21 cellular contexts compared by ENCODE assay signal in genomic region chr18:79862562-79862961, GRCh38.
DNase-seq lines count a peak whose midpoint lies in the region; ATAC-seq and TF ChIP-seq lines count a peak whose summit lies in the region.
"Had no signal": no experiment of that assay in that cellular context is flagged by ENCODE, and none has a peak within 500 bp of the region (broad histone marks: within the 10 kb centered on the region; RNA-seq: fewer than 3 reads in every experiment).

No MANE protein-coding gene starts in this region.

- H3K4me1 ChIP-seq in osteoblast (ENCODE audit: insufficient read depth, low read length): peaks cover 3% of the 10 kb centered on the region
- H3K4me1 ChIP-seq: BE2C had no signal

- H3K9me3 Mint-ChIP-seq in activated T-cell treated with anti-CD3 and anti-CD28 coated beads, Interleukin-2, amount 50 U/mL, for 4 hours: peaks cover 5% of the 10 kb centered on the region

- H4K20me1 ChIP-seq in osteoblast (ENCODE audit: insufficient read depth, low read length): no peaks in the 10 kb centered on the region

- H3K27me3 Mint-ChIP-seq in activated T-cell treated with anti-CD3 and anti-CD28 coated beads, Interleukin-2, amount 50 U/mL, for 4 hours (ENCODE audit: low read depth): no peaks in the 10 kb centered on the region
- H3K27me3 Mint-ChIP-seq: CD4-positive, CD25-positive, alpha-beta regulatory T cell had no signal

- H3K9me3 ChIP-seq in osteoblast (ENCODE audit: low read depth, low read length): no peaks in the 10 kb centered on the region
- H3K9me3 ChIP-seq: BE2C had no signal

- H3K36me3 ChIP-seq in osteoblast (ENCODE audit: insufficient read depth, low read length): no peaks in the 10 kb centered on the region
- H3K36me3 ChIP-seq: BE2C had no signal

- H3K4me2 ChIP-seq in osteoblast (ENCODE audit: insufficient read depth, low read length): no peak overlapping the region

- no peak overlapping the region for H2AFZ ChIP-seq in osteoblast (ENCODE audit: low read length)

- no peak overlapping the region for H3K4me3 ChIP-seq in osteoblast (ENCODE audit: insufficient read depth, low read length)
- H3K4me3 ChIP-seq: GM12878 had no signal

- H3K27me3 ChIP-seq in osteoblast (ENCODE audit: insufficient read depth, low read length): peaks cover 19% of the 10 kb centered on the region
- H3K27me3 ChIP-seq: BE2C had no signal

- ATAC-seq in activated T-cell treated with anti-CD3 and anti-CD28 coated beads, Interleukin-2, amount 50 U/mL, for 4 hours: no peak
- no peak for ATAC-seq in HG03439 (IDR thresholded peaks at IDR 0.05; ENCODE audit: unreplicated experiment)
- ATAC-seq: GM12878, HepG2 had no signal

- no peaks in the 10 kb centered on the region for H3K79me2 ChIP-seq in osteoblast (ENCODE audit: insufficient read depth, low read length)

- H3K27ac ChIP-seq in osteoblast (ENCODE audit: low read depth, low read length): no peak overlapping the region

- no peak for TF ChIP-seq CTCF in osteoblast (IDR thresholded peaks at IDR 0.05; ENCODE audit: extremely low read depth, low read depth, low read length)

- no peaks in the 10 kb centered on the region for H3K4me1 Mint-ChIP-seq in activated T-cell treated with anti-CD3 and anti-CD28 coated beads, Interleukin-2, amount 50 U/mL, for 4 hours (ENCODE audit: low read depth)
- H3K4me1 Mint-ChIP-seq: CD8-positive, alpha-beta memory T cell had no signal

- DNase-seq in activated T-cell treated with anti-CD3 and anti-CD28 coated beads, Interleukin-2, amount 50 U/mL, for 1 hour: peak; percentile 4
- DNase-seq in activated T-cell treated with anti-CD3 and anti-CD28 coated beads, Interleukin-2, amount 50 U/mL, for 4 hours: no peak
- DNase-seq in islet precursor cell (peak; percentile 42), osteoblast (ENCODE audit: insufficient read length, low spot score, missing footprints) (peak; percentile 59), T-helper 1 cell (no peak), SHP77 (lab: John Stamatoyannopoulos, UW) (no peak)
- DNase-seq: ACHN; BE2C; C1 segment of cervical spinal cord; CD4-positive, CD25-positive, alpha-beta regulatory T cell; CD8-positive, alpha-beta memory T cell; COR-L47; DMS 273 treated with DMSO at 0.1 percent for 48 hours; DMS53; DND-41; EL; HCEC 1CT had no signal

- H3K36me3 Mint-ChIP-seq in activated T-cell treated with anti-CD3 and anti-CD28 coated beads, Interleukin-2, amount 50 U/mL, for 4 hours (ENCODE audit: insufficient read depth): no peaks in the 10 kb centered on the region
- H3K36me3 Mint-ChIP-seq: CD4-positive, CD25-positive, alpha-beta regulatory T cell; CD8-positive, alpha-beta memory T cell; IgD-negative memory B cell had no signal

- H3K4me3 Mint-ChIP-seq in activated T-cell treated with anti-CD3 and anti-CD28 coated beads, Interleukin-2, amount 50 U/mL, for 4 hours: no peak overlapping the region
- H3K4me3 Mint-ChIP-seq: CD4-positive, CD25-positive, alpha-beta regulatory T cell; CD8-positive, alpha-beta memory T cell; IgD-negative memory B cell had no signal

Comparison
In these comparisons a context has a peak if more than half of its experiments do, and no peak if none do; other contexts are left out.
1. DNase-seq: peak in activated T-cell treated with anti-CD3 and anti-CD28 coated beads, Interleukin-2, amount 50 U/mL, for 1 hour (single experiment), islet precursor cell (single experiment) and osteoblast (single experiment); none in activated T-cell treated with anti-CD3 and anti-CD28 coated beads, Interleukin-2, amount 50 U/mL, for 4 hours (single experiment), T-helper 1 cell (0 of 5) and SHP77 (0 of 2).